In the genomic region with DNA sequence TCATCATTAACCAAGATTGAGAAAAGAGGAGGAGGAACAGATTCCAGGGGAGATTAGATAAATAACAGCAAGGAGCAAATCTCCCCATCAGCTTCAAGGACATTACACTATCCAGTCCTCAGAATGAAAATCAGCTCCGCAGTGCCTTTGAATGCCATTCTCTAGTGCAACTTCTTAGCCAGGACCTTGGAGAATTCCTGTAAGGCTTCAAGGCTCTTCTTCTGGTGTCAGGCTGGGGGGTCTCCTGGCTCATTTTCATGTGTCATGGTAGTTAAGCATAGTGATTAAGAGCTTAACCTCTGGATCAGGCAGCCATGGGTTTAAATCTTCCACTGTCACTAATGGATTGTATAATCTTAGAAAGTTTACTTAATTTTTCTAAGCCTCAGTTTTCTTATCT, we compare ENCODE assay signal across 18 cellular contexts.
A peak's percentile ranks its signal among the peaks of the same experiment; 100 is the strongest.
DNase-seq lines count a peak whose midpoint lies in the region; ATAC-seq and TF ChIP-seq lines count a peak whose summit lies in the region.
"Had no signal": no experiment of that assay in that cellular context is flagged by ENCODE, and none has a peak within 500 bp of the region (broad histone marks: within the 10 kb centered on the region; RNA-seq: fewer than 3 reads in every experiment).

No MANE protein-coding gene starts in this region.

- DNase-seq in NCI-H82 (lab: John Stamatoyannopoulos, UW) (peak; percentile 90), WERI-Rb-1 (peak; percentile 49), esophagus muscularis mucosa (ENCODE audit: extremely low spot score) (peak; percentile 66), COR-L47 (lab: John Stamatoyannopoulos, UW) (no peak), NCI-H2227 treated with DMSO at 0.1 percent for 48 hours (lab: John Stamatoyannopoulos, UW) (no peak)
- DNase-seq: CD4-positive, CD25-positive, alpha-beta regulatory T cell; CD8-positive, alpha-beta T cell; DMS 273 treated with DMSO at 0.1 percent for 48 hours; DMS79; EL; GDM1 had no signal

- intact Hi-C loops in esophagus muscularis mucosa (cut with DNase I): no loop called here

- H3K36me3 ChIP-seq in WERI-Rb-1 (no peaks in the 10 kb centered on the region), esophagus muscularis mucosa (no peaks in the 10 kb centered on the region)
- H3K36me3 ChIP-seq: BLaER1 had no signal

- no peaks in the 10 kb centered on the region for H3K4me1 ChIP-seq in esophagus muscularis mucosa
- H3K4me1 ChIP-seq: BLaER1 had no signal

- no peak for TF ChIP-seq EP300 in esophagus muscularis mucosa (IDR thresholded peaks at IDR 0.05)

- 77% methylated on average over 1 of the region's 1 CpG for WGBS in esophagus muscularis mucosa

- H3K4me3 ChIP-seq in WERI-Rb-1 (ENCODE audit: low read depth, low read length): no peak overlapping the region
- no peak overlapping the region for H3K4me3 ChIP-seq in esophagus muscularis mucosa
- H3K4me3 ChIP-seq: BLaER1, GM12878, GM23338 had no signal

- H3K27me3 ChIP-seq in WERI-Rb-1 (ENCODE audit: insufficient read depth, low read depth, severe bottlenecking) (peaks cover 2% of the 10 kb centered on the region), esophagus muscularis mucosa (peaks cover 0 to 20% (median 0%) of the 10 kb centered on the region in 4 donors)
- H3K27me3 ChIP-seq: BLaER1 had no signal

- no peak for ATAC-seq in GM21423 (IDR thresholded peaks at IDR 0.05; ENCODE audit: unreplicated experiment)
- ATAC-seq: CD8-positive, alpha-beta T cell; GM12878; GM23338; HCT116 had no signal

- TF ChIP-seq POLR2A in esophagus muscularis mucosa (IDR thresholded peaks at IDR 0.05; ENCODE audit: low read depth): no peak

- TF ChIP-seq CTCF in WERI-Rb-1 (IDR thresholded peaks at IDR 0.05; ENCODE audit: low read depth, low read length) (no peak), esophagus muscularis mucosa (IDR thresholded peaks at IDR 0.05) (no peak)

- no peaks in the 10 kb centered on the region for H3K9me3 ChIP-seq in WERI-Rb-1 (ENCODE audit: severe bottlenecking)
- H3K9me3 ChIP-seq in esophagus muscularis mucosa: no peaks in the 10 kb centered on the region
- H3K9me3 ChIP-seq: BLaER1 had no signal

- no peak overlapping the region for H3K27ac ChIP-seq in WERI-Rb-1
- no peak overlapping the region for H3K27ac ChIP-seq in esophagus muscularis mucosa (replicated peaks in 1 of 4)
- H3K27ac ChIP-seq: 22Rv1, BLaER1, C4-2B had no signal

Comparison
In these comparisons a context has a peak if more than half of its experiments do, and no peak if none do; other contexts are left out.
1. DNase-seq: peak in NCI-H82 (single experiment), WERI-Rb-1 (single experiment) and esophagus muscularis mucosa (single experiment); none in COR-L47 (single experiment) and NCI-H2227 treated with DMSO at 0.1 percent for 48 hours (single experiment).